In genomic region chr10:29239569-29240472, GRCh38 we compare ENCODE assay signal across 11 cellular contexts. TPM values are rescaled to one million over a fixed set of nuclear protein-coding genes. Genes with fewer than 3 reads are reported as not detected.
DNase-seq lines count a peak whose midpoint lies in the region; ATAC-seq, FAIRE-seq and TF ChIP-seq lines count a peak whose summit lies in the region.
"Had no signal": no experiment of that assay in that cellular context is flagged by ENCODE, and none has a peak within 500 bp of the region (broad histone marks: within the 10 kb centered on the region; RNA-seq: fewer than 3 reads in every experiment).

No MANE protein-coding gene starts in this region.

- 72 to 81% (median 77%) methylated on average over 15 of the region's 15 CpGs for WGBS in adrenal gland, 4 donors

- H3K27me3 ChIP-seq in adrenal gland (peaks cover 3% of the 10 kb centered on the region), lower lobe of right lung (ENCODE audit: low read depth) (no peaks in the 10 kb centered on the region), ascending aorta (no peaks in the 10 kb centered on the region)

- no peaks in the 10 kb centered on the region for H3K4me1 ChIP-seq in adrenal gland (replicated peaks in 1 of 2)
- H3K4me1 ChIP-seq in lower lobe of right lung = no peaks in the 10 kb centered on the region
- no peaks in the 10 kb centered on the region for H3K4me1 ChIP-seq in ascending aorta

- H3K9me3 ChIP-seq in adrenal gland (replicated peaks in 1 of 3) = no peaks in the 10 kb centered on the region
- H3K9me3 ChIP-seq in lower lobe of right lung = no peaks in the 10 kb centered on the region
- H3K9me3 ChIP-seq in ascending aorta = no peaks in the 10 kb centered on the region

- no peak for ATAC-seq in lower lobe of right lung
- no peak for ATAC-seq in GM18498 (IDR thresholded peaks at IDR 0.05; ENCODE audit: unreplicated experiment)

- FAIRE-seq in G401.6 (lab: Jason Lieb, UNC) = peak; percentile 85
- FAIRE-seq: islet of Langerhans had no signal

- TF ChIP-seq CTCF in adrenal gland (IDR thresholded peaks at IDR 0.05) = peak in 5 of 6 experiments; percentile 9 to 50 (median 36)
- peak; percentile 18 for TF ChIP-seq CTCF in lower lobe of right lung (IDR thresholded peaks at IDR 0.05)
- TF ChIP-seq CTCF in ascending aorta (IDR thresholded peaks at IDR 0.05) = no peak

- H3K36me3 ChIP-seq in adrenal gland (replicated peaks in 1 of 2) = no peaks in the 10 kb centered on the region
- no peaks in the 10 kb centered on the region for H3K36me3 ChIP-seq in lower lobe of right lung
- no peaks in the 10 kb centered on the region for H3K36me3 ChIP-seq in ascending aorta

- DNase-seq in HuH-7 (ENCODE audit: low spot score) (peak; percentile 83), adrenal gland (peak in 3 of 7 donors; percentile 28 to 40 (median 29)), lower lobe of right lung (no peak), NCI-H526 treated with DMSO at 0.1 percent for 48 hours (lab: John Stamatoyannopoulos, UW) (no peak), ascending aorta (ENCODE audit: low spot score in 2 of 2) (no peak)
- DNase-seq in activated effector memory CD4-positive, alpha-beta T cell treated with anti-CD3 and anti-CD28 coated beads, Interleukin-2, amount 50 U/mL, for 16 hours = no peak

- intact Hi-C loops in adrenal gland (cut with DNase I) (no loop called here), lower lobe of right lung (cut with DNase I) (no loop called here), ascending aorta (cut with DNase I) (no loop called here)

- TF ChIP-seq POLR2A in adrenal gland (IDR thresholded peaks at IDR 0.05) = no peak

- H3K4me3 ChIP-seq in adrenal gland (no peak overlapping the region), lower lobe of right lung (no peak overlapping the region), ascending aorta (no peak overlapping the region)
- H3K4me3 ChIP-seq: SK-N-MC had no signal

- H3K27ac ChIP-seq in adrenal gland = no peak overlapping the region
- H3K27ac ChIP-seq in lower lobe of right lung = no peak overlapping the region
- no peak overlapping the region for H3K27ac ChIP-seq in ascending aorta
- H3K27ac ChIP-seq: SK-N-MC had no signal

RNA-seq across cellular contexts. Expression of gene LYZL1, which starts 49.0 kb away (rescaled TPM):
- not detected for total RNA-seq in adrenal gland
- not detected for polyA plus RNA-seq in adrenal gland
- not detected for total RNA-seq in lower lobe of right lung
- total RNA-seq in ascending aorta = not detected
- total RNA-seq: urinary bladder had no signal
- polyA plus RNA-seq: urinary bladder had no signal

Comparison
In these comparisons a context has a peak if more than half of its experiments do, and no peak if none do; other contexts are left out.
1. CTCF ChIP-seq: peak in adrenal gland (5 of 6) and lower lobe of right lung (single experiment); none in ascending aorta (0 of 3).